In the genomic region with DNA sequence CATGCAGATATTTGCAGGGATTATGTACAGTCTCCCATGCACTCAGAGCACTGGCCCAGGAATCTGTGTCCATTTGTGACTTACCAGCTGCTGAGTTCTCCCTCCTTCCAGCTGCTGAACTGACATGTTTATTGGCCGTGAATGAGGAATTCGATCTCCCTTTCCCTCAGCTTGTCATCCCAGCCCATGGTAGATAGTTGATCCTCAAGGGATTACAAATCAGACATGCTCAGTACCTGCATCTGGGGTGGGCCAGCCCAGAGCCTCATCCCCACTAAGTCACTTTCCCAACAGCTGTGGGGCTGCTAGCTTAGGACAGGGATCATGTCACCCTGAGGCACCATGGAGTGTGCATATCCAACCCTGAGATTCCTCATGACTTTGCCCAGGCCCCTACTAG, we compare ENCODE assay signal across 5 cellular contexts.
"Had no signal": no experiment of that assay in that cellular context is flagged by ENCODE, and none has a peak within 500 bp of the region (broad histone marks: within the 10 kb centered on the region; RNA-seq: fewer than 3 reads in every experiment).

No MANE protein-coding gene starts in this region.

- H3K4me3 ChIP-seq: GM23338, K562 had no signal

- H3K4me2 ChIP-seq: GM23338 had no signal

- DNase-seq: H9, HCEC 1CT, IMR-90 had no signal

- ATAC-seq: GM23338, K562 had no signal

- H2AFZ ChIP-seq: GM23338 had no signal
